ENCODE assay signal across 1 cellular context in genomic region chr14:49692895-49693737, GRCh38.
A peak's percentile ranks its signal among the peaks of the same experiment; 100 is the strongest.
TF ChIP-seq lines count a peak whose summit lies in the region.

TSS of gene KLHDC1 (plus strand) at chr14:49693120. CDS start at chr14:49693195, 75 bp downstream.

TF ChIP-seq in K562, 482 proteins besides CTCF, POLR2A, EP300 and RAD21 (continued from another document and continues in another):
- no peak for TF ChIP-seq ILK (tag; IDR thresholded peaks at IDR 0.05; ENCODE audit: borderline replicate concordance, low read depth)
- TF ChIP-seq ETS2 (tag; IDR thresholded peaks at IDR 0.05; ENCODE audit: borderline replicate concordance, poor library complexity, severe bottlenecking), result no peak
- no peak for TF ChIP-seq NR3C1 (CRISPR knock-in tag; IDR thresholded peaks at IDR 0.05)
- peak; percentile 10 for TF ChIP-seq DACH1 (IDR thresholded peaks at IDR 0.05; ENCODE audit: partially characterized antibody)
- no peak for TF ChIP-seq TAF15 (IDR thresholded peaks at IDR 0.05; ENCODE audit: low read depth, low read length)
- peak; percentile 74 for TF ChIP-seq SUPT5H (IDR thresholded peaks at IDR 0.05)
- TF ChIP-seq IRF9 (tag; IDR thresholded peaks at IDR 0.05), result no peak
- TF ChIP-seq STAT6 (CRISPR knock-in tag; IDR thresholded peaks at IDR 0.05), result no peak
- TF ChIP-seq ZNF77 (CRISPR knock-in tag; IDR thresholded peaks at IDR 0.05), result no peak
- no peak for TF ChIP-seq C11orf30 (IDR thresholded peaks at IDR 0.05; ENCODE audit: low read depth)
- no peak for TF ChIP-seq ZNF707 (CRISPR knock-in tag; conservative IDR thresholded peaks at IDR 0.05)
- no peak for TF ChIP-seq MTA2 (IDR thresholded peaks at IDR 0.05; ENCODE audit: low read depth)
- no peak for TF ChIP-seq CREBBP (IDR thresholded peaks at IDR 0.05; ENCODE audit: low read depth, low read length)
- TF ChIP-seq ZNF764 (CRISPR knock-in tag; IDR thresholded peaks at IDR 0.05; ENCODE audit: low read depth), result no peak
- TF ChIP-seq CAMTA2 (CRISPR knock-in tag; conservative IDR thresholded peaks at IDR 0.05), result no peak
- TF ChIP-seq MCM5 (IDR thresholded peaks at IDR 0.05; ENCODE audit: low read depth), result no peak
- no peak for TF ChIP-seq ZNF717 (CRISPR knock-in tag; IDR thresholded peaks at IDR 0.05)
- no peak for TF ChIP-seq PCBP2 (IDR thresholded peaks at IDR 0.05; ENCODE audit: low read depth, low read length, poor library complexity, severe bottlenecking)
- TF ChIP-seq MCM2 (IDR thresholded peaks at IDR 0.05; ENCODE audit: low read depth), result no peak
- no peak for TF ChIP-seq SNAPC5 (CRISPR knock-in tag; IDR thresholded peaks at IDR 0.05)
- TF ChIP-seq ZNF311 (CRISPR knock-in tag; IDR thresholded peaks at IDR 0.05), result no peak
- TF ChIP-seq ZSCAN32 (CRISPR knock-in tag; IDR thresholded peaks at IDR 0.05), result no peak
- TF ChIP-seq PYGO2 (tag; IDR thresholded peaks at IDR 0.05), result no peak
- TF ChIP-seq CBX8 (IDR thresholded peaks at IDR 0.05; ENCODE audit: borderline replicate concordance, extremely low read depth, low read depth, low read length, poor library complexity, severe bottlenecking), result no peak
- TF ChIP-seq HOMEZ (CRISPR knock-in tag; IDR thresholded peaks at IDR 0.05), result no peak
- no peak for TF ChIP-seq CBFA2T2 (conservative IDR thresholded peaks at IDR 0.05)
- peak; percentile 84 for TF ChIP-seq ZNF407 (IDR thresholded peaks at IDR 0.05; ENCODE audit: low read depth)
- TF ChIP-seq POLR2H (tag; IDR thresholded peaks at IDR 0.05; ENCODE audit: low read depth), result no peak
- TF ChIP-seq CHD2 (IDR thresholded peaks at IDR 0.05; ENCODE audit: low read depth, low read length), result no peak
- peak; percentile 25; the same call in 1 of the 2 replicates for TF ChIP-seq TOE1 (IDR thresholded peaks at IDR 0.05; ENCODE audit: borderline replicate concordance)
- TF ChIP-seq TOE1 (CRISPR knock-in tag; IDR thresholded peaks at IDR 0.05; ENCODE audit: borderline replicate concordance, low read depth), result no peak
- no peak for TF ChIP-seq RBM17 (IDR thresholded peaks at IDR 0.05; ENCODE audit: borderline replicate concordance, low read depth, low read length)
- TF ChIP-seq ZBTB43 (CRISPR knock-in tag; IDR thresholded peaks at IDR 0.05), result no peak
- no peak for TF ChIP-seq HDGF (IDR thresholded peaks at IDR 0.05)
- no peak for TF ChIP-seq ZNF398 (CRISPR knock-in tag; IDR thresholded peaks at IDR 0.05)
- TF ChIP-seq ILF3 (IDR thresholded peaks at IDR 0.05; ENCODE audit: borderline replicate concordance), result no peak
- TF ChIP-seq WHSC1 (IDR thresholded peaks at IDR 0.05; ENCODE audit: low read length), result no peak
- no peak for TF ChIP-seq SMAD2 (IDR thresholded peaks at IDR 0.05; ENCODE audit: low read depth, low read length)
- TF ChIP-seq SAFB (IDR thresholded peaks at IDR 0.05; ENCODE audit: borderline replicate concordance, low read depth, low read length), result peak; percentile 96
- no peak for TF ChIP-seq HLTF (IDR thresholded peaks at IDR 0.05)
- no peak for TF ChIP-seq PPARD (CRISPR knock-in tag; IDR thresholded peaks at IDR 0.05)
- no peak for TF ChIP-seq THRAP3 (IDR thresholded peaks at IDR 0.05; ENCODE audit: borderline replicate concordance)
- no peak for TF ChIP-seq CHD1 (IDR thresholded peaks at IDR 0.05; ENCODE audit: low read length)
- TF ChIP-seq TAF1 (IDR thresholded peaks at IDR 0.05; ENCODE audit: control insufficient read depth, extremely low read depth, insufficient read depth, low read length, severe bottlenecking), result peak; percentile 33
- no peak for TF ChIP-seq EP400 (IDR thresholded peaks at IDR 0.05)
- no peak for TF ChIP-seq ZNF277 (CRISPR knock-in tag; IDR thresholded peaks at IDR 0.05; ENCODE audit: borderline replicate concordance)
- TF ChIP-seq BRD4 (IDR thresholded peaks at IDR 0.05), result no peak
- peak; percentile 56 for TF ChIP-seq HMGN3 (IDR thresholded peaks at IDR 0.05; ENCODE audit: borderline replicate concordance, extremely low read depth, insufficient read length, low read depth, low read length)
- no peak for TF ChIP-seq DPF2 (IDR thresholded peaks at IDR 0.05)
- peak; percentile 35; the same call in 1 of the 2 replicates for TF ChIP-seq ELF2 (CRISPR knock-in tag; IDR thresholded peaks at IDR 0.05)
- no peak for TF ChIP-seq ZBTB8A (IDR thresholded peaks at IDR 0.05; ENCODE audit: partially characterized antibody)
- no peak for TF ChIP-seq CBX5 (IDR thresholded peaks at IDR 0.05; ENCODE audit: borderline replicate concordance, low read depth)
- no peak for TF ChIP-seq ZNF3 (CRISPR knock-in tag; IDR thresholded peaks at IDR 0.05)
- no peak for TF ChIP-seq ARNT (IDR thresholded peaks at IDR 0.05)
